ENCODE assay signal across 15 cellular contexts in genomic region chr12:124640096-124640495, GRCh38.
DNase-seq lines count a peak whose midpoint lies in the region; ATAC-seq, FAIRE-seq and TF ChIP-seq lines count a peak whose summit lies in the region.
"Had no signal": no experiment of that assay in that cellular context is flagged by ENCODE, and none has a peak within 500 bp of the region (broad histone marks: within the 10 kb centered on the region; RNA-seq: fewer than 3 reads in every experiment).

No MANE protein-coding gene starts in this region.

- peaks cover 9% of the 10 kb centered on the region for H3K9me3 Mint-ChIP-seq in WTC11

- no peak for ATAC-seq in activated CD4-positive, CD25-positive, alpha-beta regulatory T cell treated with anti-CD3 and anti-CD28 coated beads, Interleukin-2, amount 50 U/mL, for 24 hours
- ATAC-seq in WTC11 = no peak
- ATAC-seq: stimulated activated naive CD8-positive, alpha-beta T cell treated with anti-CD3 and anti-CD28 coated beads, Interleukin-15, Interleukin-2, amounts not matched to agents 100 U/mL and 50 U/mL, for 24 hours; T-helper 17 cell had no signal

- H4K20me1 ChIP-seq in keratinocyte (ENCODE audit: control insufficient read depth, extremely low read depth, insufficient read depth, low read length) = no peaks in the 10 kb centered on the region

- no peaks in the 10 kb centered on the region for H3K9me1 ChIP-seq in keratinocyte (ENCODE audit: control insufficient read depth, extremely low read depth, insufficient read depth, low read length)

- in situ Hi-C loops in KBM-7 (cut with MboI; ENCODE audit: low pct_unique_long_range_greater_than_20kb, low sequenced_read_pairs) = no loop called here

- H3K4me3 ChIP-seq in AG04449 (ENCODE audit: low read depth, low read length) (no peak overlapping the region), keratinocyte (ENCODE audit: control insufficient read depth in 2 of 3, extremely low read depth in 1 of 3, insufficient read depth in 2 of 3, low read depth in 1 of 3, low read length in 3 of 3) (no peak overlapping the region)

- H3K79me2 ChIP-seq in keratinocyte (ENCODE audit: control insufficient read depth, insufficient read depth, low read length) = no peaks in the 10 kb centered on the region

- peaks cover 7% of the 10 kb centered on the region for H3K9me3 ChIP-seq in keratinocyte (ENCODE audit: control insufficient read depth, low read depth, low read length)

- H3K27me3 Mint-ChIP-seq in WTC11 (ENCODE audit: low read depth) = no peaks in the 10 kb centered on the region; the same call in 1 of the 2 replicates

- H3K27ac ChIP-seq in keratinocyte (ENCODE audit: control insufficient read depth, insufficient read depth, low read length) = peak overlapping the region; percentile 6

- peak; percentile 17 for DNase-seq in AG04449 (ENCODE audit: low read depth, low spot score)
- peak; percentile 24 for DNase-seq in KBM-7
- DNase-seq in amniotic stem cell (lab: John Stamatoyannopoulos, UW) = peak; percentile 7
- no peak for DNase-seq in keratinocyte (ENCODE audit: low read depth, low spot score)
- DNase-seq in NCI-H2196 (lab: John Stamatoyannopoulos, UW; ENCODE audit: unreplicated experiment) = no peak
- DNase-seq in mucosa of gallbladder (ENCODE audit: low spot score) = no peak
- no peak for DNase-seq in WTC11 (ENCODE audit: low spot score)
- DNase-seq: GOT3; NCI-H774; stimulated activated naive CD8-positive, alpha-beta T cell treated with anti-CD3 and anti-CD28 coated beads, Interleukin-15, Interleukin-2, amounts not matched to agents 100 U/mL and 50 U/mL, for 24 hours; T-helper 17 cell had no signal

- H3K36me3 Mint-ChIP-seq in WTC11 = no peaks in the 10 kb centered on the region

- H3K4me1 Mint-ChIP-seq in WTC11 = peaks cover 10% of the 10 kb centered on the region

- CTCF ChIA-PET in AG04449 (lab: Yijun Ruan, JAX) = interaction anchor here (1.1 to 2.3 kb wide), 4 partner anchors 10 to 17 kb away, joined by 3 to 6 read pairs (median 4); no protein-coding TSS in a partner anchor
- CTCF ChIA-PET in WTC11 (lab: Charles Lee) = no interaction called here

- POLR2A ChIA-PET in AG04449 (lab: Yijun Ruan, JAX) = no interaction called here
- POLR2A ChIA-PET in WTC11 (lab: Charles Lee) = no interaction called here

- no peaks in the 10 kb centered on the region for H3K27me3 ChIP-seq in keratinocyte (ENCODE audit: control insufficient read depth, extremely low read depth, insufficient read depth, low read length)

- peak overlapping the region; percentile 6 for H3K9ac ChIP-seq in keratinocyte (ENCODE audit: control insufficient read depth, extremely low read depth, insufficient read depth, low read length)

- H3K27ac Mint-ChIP-seq in WTC11 = no peak overlapping the region
- H3K27ac Mint-ChIP-seq: B cell, T-helper 17 cell had no signal

- peaks cover 37% of the 10 kb centered on the region for H3K4me1 ChIP-seq in keratinocyte (ENCODE audit: control insufficient read depth, extremely low read depth, insufficient read depth, low read length)

- no peak overlapping the region for H3K4me3 Mint-ChIP-seq in WTC11
- H3K4me3 Mint-ChIP-seq: B cell, T-helper 17 cell had no signal

- H3K4me2 ChIP-seq in keratinocyte (ENCODE audit: control insufficient read depth, extremely low read depth, insufficient read depth, low read depth, low read length) = peak overlapping the region; percentile 52

- dilution Hi-C loops in keratinocyte (cut with MboI; ENCODE audit: extremely low pct_ligation_motif_present, low sequenced_read_pairs) = no loop called here

- no peak for TF ChIP-seq CTCF in AG04449 (IDR thresholded peaks at IDR 0.05; ENCODE audit: insufficient read depth, low read length, missing control alignments)
- no peak for TF ChIP-seq CTCF in keratinocyte (optimal IDR thresholded peaks at IDR 0.05 in 1 of 3, IDR thresholded peaks at IDR 0.05 in 1 of 3, conservative IDR thresholded peaks at IDR 0.05 in 1 of 3; ENCODE audit: extremely low read depth in 1 of 3, insufficient read depth in 2 of 3, low read length in 3 of 3)
- TF ChIP-seq CTCF in WTC11 (IDR thresholded peaks at IDR 0.05) = no peak

- no peak overlapping the region for H2AFZ ChIP-seq in keratinocyte (ENCODE audit: control insufficient read depth, low read length)

- FAIRE-seq in keratinocyte (lab: Jason Lieb, UNC) = peak; percentile 74
- FAIRE-seq: endometrium, islet of Langerhans had no signal

- no peaks in the 10 kb centered on the region for H3K36me3 ChIP-seq in keratinocyte (ENCODE audit: control insufficient read depth in 2 of 2, extremely low read depth in 1 of 2, insufficient read depth in 2 of 2, low read length in 2 of 2)

TF ChIP-seq in WTC11, 78 proteins besides CTCF, POLR2A, EP300 and RAD21:
- TF ChIP-seq ZNF232 (CRISPR knock-in tag; IDR thresholded peaks at IDR 0.05) (no peak), IRF1 (CRISPR knock-in tag; IDR thresholded peaks at IDR 0.05) (no peak), SMAD3 (CRISPR knock-in tag; IDR thresholded peaks at IDR 0.05; ENCODE audit: borderline replicate concordance) (no peak), USF2 (CRISPR knock-in tag; IDR thresholded peaks at IDR 0.05) (no peak), JUN (CRISPR knock-in tag; IDR thresholded peaks at IDR 0.05) (no peak), NR3C1 (CRISPR knock-in tag; conservative IDR thresholded peaks at IDR 0.05; ENCODE audit: low read depth) (no peak), ZNF317 (CRISPR knock-in tag; IDR thresholded peaks at IDR 0.05; ENCODE audit: borderline replicate concordance, low read depth) (no peak), ESRRA (CRISPR knock-in tag; IDR thresholded peaks at IDR 0.05; ENCODE audit: borderline replicate concordance) (no peak)

Comparison
In these comparisons a context has a peak if more than half of its experiments do, and no peak if none do; other contexts are left out.
1. DNase-seq: peak in AG04449 (single experiment), KBM-7 (single experiment) and amniotic stem cell (single experiment); none in keratinocyte (single experiment), NCI-H2196 (single experiment), mucosa of gallbladder (single experiment) and WTC11 (single experiment).